ENCODE assay signal across 8 cellular contexts in genomic region chr1:113859478-113860175, GRCh38. TPM values are rescaled to one million over a fixed set of nuclear protein-coding genes. Genes with fewer than 3 reads are reported as not detected.
DNase-seq lines count a peak whose midpoint lies in the region; ATAC-seq, FAIRE-seq and TF ChIP-seq lines count a peak whose summit lies in the region.

No MANE protein-coding gene starts in this region.

- no peak for TF ChIP-seq POLR2A in GM12878 (IDR thresholded peaks at IDR 0.05; ENCODE audit: low read depth, low read length)

- H3K4me3 ChIP-seq in GM08714 (ENCODE audit: low read length) (peak overlapping the region; percentile 37), GM12878 (peak overlapping the region; percentile 51)

- TF ChIP-seq EP300 in GM12878 (IDR thresholded peaks at IDR 0.05; ENCODE audit: borderline replicate concordance in 1 of 2, control insufficient read depth in 1 of 2, low read depth in 2 of 2, low read length in 2 of 2) = peak; percentile 30 to 91; a peak in 3 of 4 replicates

- H3K9me3 ChIP-seq in GM12878 (replicated peaks; ENCODE audit: control insufficient read depth, insufficient read depth, low read length) = no peaks in the 10 kb centered on the region

- ATAC-seq in GM21381 (IDR thresholded peaks at IDR 0.05; ENCODE audit: unreplicated experiment) (peak; percentile 88), HG03469 (IDR thresholded peaks at IDR 0.05; ENCODE audit: unreplicated experiment) (peak; percentile 63), GM12878 (peak; percentile 91)

- peaks cover 26% of the 10 kb centered on the region for H3K79me2 ChIP-seq in GM12878 (ENCODE audit: control insufficient read depth, insufficient read depth, low read length)

- no peak overlapping the region for H2AFZ ChIP-seq in GM12878 (ENCODE audit: control insufficient read depth, low read depth, low read length)

- RAD21 ChIA-PET in GM12878 (lab: Charles Lee; ENCODE audit: unreplicated experiment) = interaction anchor here (0.6 to 7.1 kb wide), 19 partner anchors 8 to 106 kb away, joined by 3 to 189 read pairs (median 8); partner anchors contain the start of genes AP4B1, DCLRE1B, HIPK1 and RSBN1

- no peaks in the 10 kb centered on the region for H4K20me1 ChIP-seq in GM12878 (ENCODE audit: control insufficient read depth, insufficient read depth)

- H3K27me3 ChIP-seq in GM12878 (replicated peaks in 1 of 2; ENCODE audit: control insufficient read depth in 2 of 2, insufficient read depth in 2 of 2, low read length in 1 of 2) = no peaks in the 10 kb centered on the region

- BruUV-seq in GM12878 (replicated peaks; lab: Mats Ljungman, UMichigan) = no TSS peak

- peak; percentile 61 for FAIRE-seq in GM12878 (lab: Jason Lieb, UNC)

- in situ Hi-C loops in GM12878 (cut with MboI) = no loop called here

- intact Hi-C loops in GM12878 (cut with micrococcal nuclease; ENCODE audit: unreplicated experiment) (loop anchor here (1.0 to 5.0 kb wide), 3 partner anchors 12 to 83 kb away; partner anchors contain the start of genes AP4B1, DCLRE1B and PTPN22), head of caudate nucleus (cut with DNase I) (no loop called here)

- SMC1A ChIA-PET in GM12878 (lab: Charles Lee; ENCODE audit: uncharacterized antibody, unreplicated experiment) = interaction anchor here (0.6 to 17.4 kb wide), 34 partner anchors 9 to 592 kb away, joined by 3 to 396 read pairs (median 6); partner anchors contain the start of genes AP4B1, BCL2L15, DCLRE1B and HIPK1

- H3K36me3 ChIP-seq in GM12878 (ENCODE audit: control insufficient read depth in 2 of 2, insufficient read depth in 2 of 2, low read length in 1 of 2) = peaks cover 0 to 11% of the 10 kb centered on the region in 2 experiments; a peak in 2 of 4 replicates

- POLR2A ChIA-PET in GM12878 (lab: Charles Lee) = interaction anchor here (0.8 to 8.0 kb wide), 12 partner anchors 10 to 100 kb away, joined by 3 to 111 read pairs (median 8); partner anchors contain the start of genes AP4B1, DCLRE1B, HIPK1 and PHTF1

- H3K27ac ChIP-seq in GM12878 (ENCODE audit: control insufficient read depth, insufficient read depth) = peak overlapping the region; percentile 84

- peak overlapping the region; percentile 95 for H3K4me2 ChIP-seq in GM12878 (ENCODE audit: control insufficient read depth, insufficient read depth)

- 0% methylated on average over 3 of the region's 3 CpGs for WGBS in GM12878 (ENCODE audit: insufficient coverage, insufficient replicate concordance, low lambda C conversion rate, missing lambda C conversion rate)

- TF ChIP-seq RAD21 in GM12878 (IDR thresholded peaks at IDR 0.05; ENCODE audit: insufficient read depth, low read depth, low read length) = no peak

- peaks cover 50% of the 10 kb centered on the region for H3K4me1 ChIP-seq in GM12878 (ENCODE audit: control insufficient read depth, insufficient read depth, low read length)

- peak overlapping the region; percentile 43; the same call in 1 of the 2 replicates for H3K9ac ChIP-seq in GM12878 (ENCODE audit: control insufficient read depth, insufficient read depth, low read length)

- CTCF ChIA-PET in GM12878 (lab: Yijun Ruan, JAX) = interaction anchor here (0.8 to 6.1 kb wide), 18 partner anchors 9 to 423 kb away, joined by 3 to 66 read pairs (median 6); partner anchors contain the start of genes AP4B1, DCLRE1B, HIPK1 and PHTF1

- TF ChIP-seq CTCF in GM12878 (IDR thresholded peaks at IDR 0.05 in 2 of 3, conservative IDR thresholded peaks at IDR 0.05 in 1 of 3; ENCODE audit: control insufficient read depth in 2 of 3, extremely low read depth in 1 of 3, insufficient read depth in 1 of 3, low read depth in 3 of 3, low read length in 3 of 3) = no peak; a peak in 1 of 6 replicates

- DNase-seq in GM12878 (ENCODE audit: low read depth, low spot score) (peak; percentile 87), cerebellar nuclear complex (lab: John Stamatoyannopoulos, UW) (no peak), head of caudate nucleus (no peak), DMS114 treated with DMSO at 0.1 percent for 48 hours (lab: John Stamatoyannopoulos, UW; ENCODE audit: unreplicated experiment) (no peak)
- no peak for DNase-seq in stimulated activated CD4-positive, alpha-beta T cell treated with anti-CD3 and anti-CD28 coated beads, Interleukin-12 subunit alpha, Interleukin-12 subunit beta, amount 100 ng/mL, for 4 hours

RNA-seq across cellular contexts. Expression of gene PTPN22, which starts 11.9 kb away (rescaled TPM):
- total RNA-seq in GM12878 (2013; cell fraction: nucleolus; rRNA removed) = 139 and 163 TPM in 2 replicates
- total RNA-seq in GM12878 (2014; rRNA removed) (43.3 and 55.3 TPM in 2 replicates), GM12878 (2014; rRNA removed; fragmentation: Illumina TruSeq; extraction: Trizol) (62.1 and 66.0 TPM in 2 replicates), GM12878 (2021) (39.5 and 46.6 TPM in 2 replicates)
- polyA plus RNA-seq in GM12878 (2011; ENCODE audit: low read depth) = 16.1 TPM
- polyA plus RNA-seq in GM12878 (2011; rRNA removed) (29.6 and 45.0 TPM in 2 replicates), GM12878 (2014; fragmentation: Illumina TruSeq; extraction: Trizol) (65.1 and 89.6 TPM in 2 replicates), GM12878 (2014; fragmentation: Nextera tagmentation; extraction: Ambion mirVana) (10 to 100 TPM; 30.3 to 32.3 TPM), GM12878 (2014; rRNA removed) (21.1 and 22.8 TPM in 2 replicates), GM12878 (2016; fragmentation: Nextera tagmentation; extraction: Ambion mirVana) (10 to 100 TPM; 47.0 to 49.6 TPM)
- 8.7 and 12.8 TPM in 2 replicates for polyA plus RNA-seq in GM12878 (2011; cell fraction: cytosol; rRNA removed)
- 36.0 and 36.3 TPM in 2 replicates for polyA plus RNA-seq in GM12878 (2011; cell fraction: nucleus; rRNA removed)
- 28.2 and 29.1 TPM in 2 replicates for polyA plus RNA-seq in GM12878 (2012)
- polyA minus RNA-seq in GM12878 (2011; rRNA and poly(A)+ RNA removed) = 22.6 and 44.8 TPM in 2 replicates
- polyA minus RNA-seq in GM12878 (2011; cell fraction: cytosol; rRNA and poly(A)+ RNA removed) = 9.9 and 18.0 TPM in 2 replicates
- polyA minus RNA-seq in GM12878 (2011; cell fraction: nucleus; rRNA and poly(A)+ RNA removed) = 34.8 and 53.2 TPM in 2 replicates

RNA-seq across cellular contexts. Expression of gene BCL2L15, which starts 27.8 kb away (rescaled TPM):
- total RNA-seq in GM12878 (2013; cell fraction: nucleolus; rRNA removed) = 6.2 and 13.1 TPM in 2 replicates
- total RNA-seq in GM12878 (2014; rRNA removed) (0.76 and 1.2 TPM in 2 replicates), GM12878 (2014; rRNA removed; fragmentation: Illumina TruSeq; extraction: Trizol) (0.67 and 1.1 TPM in 2 replicates), GM12878 (2021) (0.43 and 0.87 TPM in 2 replicates)
- 0.30 TPM for polyA plus RNA-seq in GM12878 (2011; ENCODE audit: low read depth)
- polyA plus RNA-seq in GM12878 (2011; rRNA removed) (1.1 and 1.4 TPM in 2 replicates), GM12878 (2014; fragmentation: Illumina TruSeq; extraction: Trizol) (0.51 and 0.62 TPM in 2 replicates), GM12878 (2014; fragmentation: Nextera tagmentation; extraction: Ambion mirVana) (under 1 TPM; 0.42 to 0.56 TPM), GM12878 (2014; rRNA removed) (0.61 and 0.74 TPM in 2 replicates), GM12878 (2016; fragmentation: Nextera tagmentation; extraction: Ambion mirVana) (under 1 TPM; 0.48 to 0.57 TPM)
- polyA plus RNA-seq in GM12878 (2011; cell fraction: cytosol; rRNA removed) = 0.24 and 0.28 TPM in 2 replicates
- 1.6 and 2.0 TPM in 2 replicates for polyA plus RNA-seq in GM12878 (2011; cell fraction: nucleus; rRNA removed)
- polyA plus RNA-seq in GM12878 (2012) = 0.18 and 0.46 TPM in 2 replicates
- 0.95 and 1.9 TPM in 2 replicates for polyA minus RNA-seq in GM12878 (2011; rRNA and poly(A)+ RNA removed)
- 0.27 and 0.83 TPM in 2 replicates for polyA minus RNA-seq in GM12878 (2011; cell fraction: cytosol; rRNA and poly(A)+ RNA removed)
- polyA minus RNA-seq in GM12878 (2011; cell fraction: nucleus; rRNA and poly(A)+ RNA removed) = 1.2 and 2.0 TPM in 2 replicates

RNA-seq across cellular contexts. Expression of gene AP4B1, which starts 45.0 kb away (rescaled TPM):
- total RNA-seq in GM12878 (2013; cell fraction: nucleolus; rRNA removed) = 148 and 154 TPM in 2 replicates
- total RNA-seq in GM12878 (2014; rRNA removed) = 33.5 and 37.3 TPM in 2 replicates
- total RNA-seq in GM12878 (2014; rRNA removed; fragmentation: Illumina TruSeq; extraction: Trizol) = 29.3 and 29.7 TPM in 2 replicates
- 23.8 and 30.7 TPM in 2 replicates for total RNA-seq in GM12878 (2021)
- 22.7 TPM for polyA plus RNA-seq in GM12878 (2011; ENCODE audit: low read depth)
- 61.0 and 77.0 TPM in 2 replicates for polyA plus RNA-seq in GM12878 (2011; rRNA removed)
- 39.0 and 42.6 TPM in 2 replicates for polyA plus RNA-seq in GM12878 (2011; cell fraction: cytosol; rRNA removed)
- polyA plus RNA-seq in GM12878 (2011; cell fraction: nucleus; rRNA removed) = 122 and 127 TPM in 2 replicates
- 23.5 and 25.9 TPM in 2 replicates for polyA plus RNA-seq in GM12878 (2012)
- 36.7 and 44.0 TPM in 2 replicates for polyA plus RNA-seq in GM12878 (2014; fragmentation: Illumina TruSeq; extraction: Trizol)
- polyA plus RNA-seq in GM12878 (2014; fragmentation: Nextera tagmentation; extraction: Ambion mirVana) = 10 to 100 TPM; 27.2 to 29.0 TPM
- 31.2 and 40.7 TPM in 2 replicates for polyA plus RNA-seq in GM12878 (2014; rRNA removed)
- polyA plus RNA-seq in GM12878 (2016; fragmentation: Nextera tagmentation; extraction: Ambion mirVana) = 10 to 100 TPM; 32.6 to 38.1 TPM
- 40.2 and 49.7 TPM in 2 replicates for polyA minus RNA-seq in GM12878 (2011; rRNA and poly(A)+ RNA removed)
- polyA minus RNA-seq in GM12878 (2011; cell fraction: cytosol; rRNA and poly(A)+ RNA removed) = 14.0 and 22.0 TPM in 2 replicates
- polyA minus RNA-seq in GM12878 (2011; cell fraction: nucleus; rRNA and poly(A)+ RNA removed) = 26.4 and 37.2 TPM in 2 replicates

RNA-seq across cellular contexts. Expression of gene DCLRE1B, which starts 45.5 kb away (rescaled TPM):
- total RNA-seq in GM12878 (2013; cell fraction: nucleolus; rRNA removed) = 4.6 and 5.2 TPM in 2 replicates
- 13.5 and 13.8 TPM in 2 replicates for total RNA-seq in GM12878 (2014; rRNA removed)
- 11.9 and 12.8 TPM in 2 replicates for total RNA-seq in GM12878 (2014; rRNA removed; fragmentation: Illumina TruSeq; extraction: Trizol)
- total RNA-seq in GM12878 (2021) = 13.6 and 14.3 TPM in 2 replicates
- polyA plus RNA-seq in GM12878 (2011; ENCODE audit: low read depth) = 4.5 TPM
- 5.5 and 7.4 TPM in 2 replicates for polyA plus RNA-seq in GM12878 (2011; rRNA removed)
- polyA plus RNA-seq in GM12878 (2011; cell fraction: cytosol; rRNA removed) = 9.8 and 10.6 TPM in 2 replicates
- 4.3 and 6.0 TPM in 2 replicates for polyA plus RNA-seq in GM12878 (2011; cell fraction: nucleus; rRNA removed)
- polyA plus RNA-seq in GM12878 (2012) = 6.1 and 6.2 TPM in 2 replicates
- 13.3 and 15.6 TPM in 2 replicates for polyA plus RNA-seq in GM12878 (2014; fragmentation: Illumina TruSeq; extraction: Trizol)
- 1 to 10 TPM; 5.4 to 7.4 TPM for polyA plus RNA-seq in GM12878 (2014; fragmentation: Nextera tagmentation; extraction: Ambion mirVana)
- 10.3 and 13.0 TPM in 2 replicates for polyA plus RNA-seq in GM12878 (2014; rRNA removed)
- 10 to 100 TPM; 16.5 to 18.3 TPM for polyA plus RNA-seq in GM12878 (2016; fragmentation: Nextera tagmentation; extraction: Ambion mirVana)
- 6.8 and 10.5 TPM in 2 replicates for polyA minus RNA-seq in GM12878 (2011; rRNA and poly(A)+ RNA removed)
- polyA minus RNA-seq in GM12878 (2011; cell fraction: cytosol; rRNA and poly(A)+ RNA removed) = 5.6 and 7.2 TPM in 2 replicates
- 2.3 and 5.5 TPM in 2 replicates for polyA minus RNA-seq in GM12878 (2011; cell fraction: nucleus; rRNA and poly(A)+ RNA removed)

RNA-seq across cellular contexts. Expression of gene RSBN1, which starts 47.4 kb away (rescaled TPM):
- 40.4 and 41.8 TPM in 2 replicates for total RNA-seq in GM12878 (2013; cell fraction: nucleolus; rRNA removed)
- total RNA-seq in GM12878 (2014; rRNA removed) = 8.5 and 10.6 TPM in 2 replicates
- total RNA-seq in GM12878 (2014; rRNA removed; fragmentation: Illumina TruSeq; extraction: Trizol) = 12.1 and 12.4 TPM in 2 replicates
- 13.1 and 19.0 TPM in 2 replicates for total RNA-seq in GM12878 (2021)
- 4.3 TPM for polyA plus RNA-seq in GM12878 (2011; ENCODE audit: low read depth)
- 26.8 and 39.6 TPM in 2 replicates for polyA plus RNA-seq in GM12878 (2011; rRNA removed)
- polyA plus RNA-seq in GM12878 (2011; cell fraction: cytosol; rRNA removed) = 11.4 and 12.8 TPM in 2 replicates
- polyA plus RNA-seq in GM12878 (2011; cell fraction: nucleus; rRNA removed) = 13.4 and 22.1 TPM in 2 replicates
- polyA plus RNA-seq in GM12878 (2012) = 7.2 and 14.6 TPM in 2 replicates
- polyA plus RNA-seq in GM12878 (2014; fragmentation: Illumina TruSeq; extraction: Trizol) = 10.6 and 11.1 TPM in 2 replicates
- polyA plus RNA-seq in GM12878 (2014; fragmentation: Nextera tagmentation; extraction: Ambion mirVana) = 10 to 100 TPM in 1 of 2 experiments, 1 to 10 TPM in 1; 2.9 to 10.5 TPM
- polyA plus RNA-seq in GM12878 (2014; rRNA removed) = 6.5 and 8.4 TPM in 2 replicates
- 10 to 100 TPM; 12.5 to 13.3 TPM for polyA plus RNA-seq in GM12878 (2016; fragmentation: Nextera tagmentation; extraction: Ambion mirVana)
- 56.2 and 120 TPM in 2 replicates for polyA minus RNA-seq in GM12878 (2011; rRNA and poly(A)+ RNA removed)
- polyA minus RNA-seq in GM12878 (2011; cell fraction: cytosol; rRNA and poly(A)+ RNA removed) = 19.8 and 26.3 TPM in 2 replicates
- 16.7 and 22.0 TPM in 2 replicates for polyA minus RNA-seq in GM12878 (2011; cell fraction: nucleus; rRNA and poly(A)+ RNA removed)
